In genomic region chr6:56739836-56740815, GRCh38 we compare ENCODE assay signal across 1 cellular context.
TF ChIP-seq lines count a peak whose summit lies in the region.

No MANE protein-coding gene starts in this region.

TF ChIP-seq in HepG2, 621 proteins besides CTCF, POLR2A, EP300 and RAD21 (continued from another document and continues in another):
- peak; percentile 94 for TF ChIP-seq ARID5B (CRISPR knock-in tag; IDR thresholded peaks at IDR 0.05)
- peak; percentile 85 for TF ChIP-seq SALL1 (CRISPR knock-in tag; IDR thresholded peaks at IDR 0.05)
- peak; percentile 69; the same call in 1 of the 2 replicates for TF ChIP-seq TOPORS (CRISPR knock-in tag; IDR thresholded peaks at IDR 0.05)
- no peak for TF ChIP-seq KLF13 (CRISPR knock-in tag; IDR thresholded peaks at IDR 0.05)
- no peak for TF ChIP-seq ZMYM2 (CRISPR knock-in tag; IDR thresholded peaks at IDR 0.05)
- TF ChIP-seq GFI1 (CRISPR knock-in tag; IDR thresholded peaks at IDR 0.05; ENCODE audit: borderline replicate concordance) = 0 out of 2 replicates have a peak, but pooled peaks have one; percentile 39
- TF ChIP-seq DMAP1 (CRISPR knock-in tag; IDR thresholded peaks at IDR 0.05) = peak; percentile 52; the same call in 1 of the 2 replicates
- no peak for TF ChIP-seq MTA1 (CRISPR knock-in tag; IDR thresholded peaks at IDR 0.05; ENCODE audit: borderline replicate concordance)
- peak; percentile 38; the same call in 1 of the 2 replicates for TF ChIP-seq ZNF12 (CRISPR knock-in tag; IDR thresholded peaks at IDR 0.05)
- peak; percentile 10; the same call in 1 of the 2 replicates for TF ChIP-seq CREB1 (IDR thresholded peaks at IDR 0.05)
- TF ChIP-seq CREB1 (CRISPR knock-in tag; IDR thresholded peaks at IDR 0.05) = no peak
- no peak for TF ChIP-seq ZBTB10 (CRISPR knock-in tag; IDR thresholded peaks at IDR 0.05; ENCODE audit: borderline replicate concordance)
- TF ChIP-seq ZNF878 (CRISPR knock-in tag; IDR thresholded peaks at IDR 0.05) = peak; percentile 67; the same call in 1 of the 2 replicates
- TF ChIP-seq MAFK (conservative IDR thresholded peaks at IDR 0.05 in 1 of 2, IDR thresholded peaks at IDR 0.05 in 1 of 2; ENCODE audit: low read length in 2 of 2) = peak in 1 of 2 experiments; percentile 15; a peak in 1 of 4 replicates
- TF ChIP-seq ZBTB37 (CRISPR knock-in tag; IDR thresholded peaks at IDR 0.05) = no peak
- no peak for TF ChIP-seq FOSL1 (CRISPR knock-in tag; IDR thresholded peaks at IDR 0.05; ENCODE audit: borderline replicate concordance)
- peak; percentile 49; the same call in 1 of the 2 replicates for TF ChIP-seq TBX2 (CRISPR knock-in tag; IDR thresholded peaks at IDR 0.05; ENCODE audit: borderline replicate concordance)
- peak; percentile 86; the same call in 1 of the 2 replicates for TF ChIP-seq ZSCAN9 (CRISPR knock-in tag; IDR thresholded peaks at IDR 0.05; ENCODE audit: borderline replicate concordance)
- no peak for TF ChIP-seq ZSCAN22 (CRISPR knock-in tag; IDR thresholded peaks at IDR 0.05)
- TF ChIP-seq ZNF775 (CRISPR knock-in tag; IDR thresholded peaks at IDR 0.05; ENCODE audit: borderline replicate concordance) = no peak
- no peak for TF ChIP-seq RAD51 (IDR thresholded peaks at IDR 0.05; ENCODE audit: borderline replicate concordance)
- TF ChIP-seq HNRNPL (IDR thresholded peaks at IDR 0.05; ENCODE audit: low read depth, low read length) = no peak
- peak; percentile 82; the same call in 1 of the 2 replicates for TF ChIP-seq ZNF317 (CRISPR knock-in tag; IDR thresholded peaks at IDR 0.05)
- no peak for TF ChIP-seq ZNF784 (CRISPR knock-in tag; IDR thresholded peaks at IDR 0.05; ENCODE audit: borderline replicate concordance)
- TF ChIP-seq ZBTB21 (CRISPR knock-in tag; IDR thresholded peaks at IDR 0.05) = no peak
- TF ChIP-seq ZNF792 (CRISPR knock-in tag; IDR thresholded peaks at IDR 0.05) = peak; percentile 48; the same call in 1 of the 2 replicates
- TF ChIP-seq ZNF331 (CRISPR knock-in tag; IDR thresholded peaks at IDR 0.05) = peak; percentile 69; the same call in 1 of the 2 replicates
- TF ChIP-seq SAP130 (CRISPR knock-in tag; IDR thresholded peaks at IDR 0.05; ENCODE audit: low read depth) = peak; percentile 75
- 0 out of 2 replicates have a peak, but pooled peaks have one; percentile 25 for TF ChIP-seq BRCA1 (CRISPR knock-in tag; IDR thresholded peaks at IDR 0.05)
- peak; percentile 41; the same call in 1 of the 2 replicates for TF ChIP-seq ZSCAN30 (CRISPR knock-in tag; IDR thresholded peaks at IDR 0.05)
- TF ChIP-seq CEBPB (IDR thresholded peaks at IDR 0.05; ENCODE audit: borderline replicate concordance, low read depth, low read length) = peak; percentile 71; the same call in 1 of the 2 replicates
- TF ChIP-seq FOXA3 (CRISPR knock-in tag; IDR thresholded peaks at IDR 0.05) = peak; percentile 62
- TF ChIP-seq SIX1 (CRISPR knock-in tag; IDR thresholded peaks at IDR 0.05; ENCODE audit: borderline replicate concordance) = peak; percentile 60; the same call in 1 of the 2 replicates
- 0 out of 2 replicates have a peak, but pooled peaks have one; percentile 32 for TF ChIP-seq CREM (IDR thresholded peaks at IDR 0.05)
- no peak for TF ChIP-seq CREM (CRISPR knock-in tag; IDR thresholded peaks at IDR 0.05)
- TF ChIP-seq ZMYM3 (CRISPR knock-in tag; IDR thresholded peaks at IDR 0.05) = peak; percentile 50; the same call in 1 of the 2 replicates
- no peak for TF ChIP-seq ZNF34 (CRISPR knock-in tag; IDR thresholded peaks at IDR 0.05; ENCODE audit: borderline replicate concordance)
- peak; percentile 66; the same call in 1 of the 2 replicates for TF ChIP-seq MYPOP (CRISPR knock-in tag; IDR thresholded peaks at IDR 0.05)
- peak; percentile 50 for TF ChIP-seq ZBTB33 (CRISPR knock-in tag; IDR thresholded peaks at IDR 0.05)
- peak; percentile 80 for TF ChIP-seq ASH2L (IDR thresholded peaks at IDR 0.05; ENCODE audit: insufficient read length, low read depth, low read length)
- no peak for TF ChIP-seq TP53 (CRISPR knock-in tag; conservative IDR thresholded peaks at IDR 0.05)
- peak; percentile 55; the same call in 1 of the 2 replicates for TF ChIP-seq ZNF614 (CRISPR knock-in tag; IDR thresholded peaks at IDR 0.05; ENCODE audit: borderline replicate concordance)
- 0 out of 2 replicates have a peak, but pooled peaks have one; percentile 36 for TF ChIP-seq ZNF512B (CRISPR knock-in tag; IDR thresholded peaks at IDR 0.05; ENCODE audit: borderline replicate concordance)
- peak; percentile 66 for TF ChIP-seq POGZ (CRISPR knock-in tag; IDR thresholded peaks at IDR 0.05)
- 0 out of 4 replicates have a peak, but pooled peaks of 1 of the 2 experiments have one; percentile 18 for TF ChIP-seq REST (IDR thresholded peaks at IDR 0.05; ENCODE audit: borderline replicate concordance in 1 of 2, low read depth in 1 of 2, low read length in 2 of 2)
- peak; percentile 90 for TF ChIP-seq ZNF501 (CRISPR knock-in tag; IDR thresholded peaks at IDR 0.05)
- peak; percentile 30; the same call in 1 of the 2 replicates for TF ChIP-seq ZNF556 (CRISPR knock-in tag; IDR thresholded peaks at IDR 0.05; ENCODE audit: borderline replicate concordance)
